Comparison of ENCODE assay signal across 18 cellular contexts in the genomic region with DNA sequence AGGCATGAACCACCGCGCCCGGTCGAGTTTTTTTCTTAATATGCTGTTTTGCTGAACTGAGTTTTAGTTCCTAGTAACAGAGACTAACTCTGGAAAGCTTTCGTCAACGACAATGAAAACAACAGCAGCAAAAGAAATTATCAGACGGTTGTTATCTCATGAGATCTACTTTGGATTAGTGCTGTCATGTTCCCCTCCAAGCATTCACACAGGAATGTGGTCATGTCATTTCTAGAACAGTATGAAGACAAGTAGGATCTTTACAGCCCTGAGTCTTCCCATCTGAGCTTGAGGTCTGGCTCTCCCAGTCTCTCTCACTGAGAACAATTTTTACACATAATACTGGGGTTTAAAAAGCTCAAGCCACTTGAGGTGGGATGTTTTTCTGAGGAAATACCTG.
"Had no signal": no experiment of that assay in that cellular context is flagged by ENCODE, and none has a peak within 500 bp of the region (broad histone marks: within the 10 kb centered on the region; RNA-seq: fewer than 3 reads in every experiment).

No MANE protein-coding gene starts in this region.

- H3K4me3 ChIP-seq: body of pancreas, lower lobe of right lung, upper lobe of right lung had no signal

- H3K27ac Mint-ChIP-seq: activated CD4-positive, alpha-beta memory T cell treated with anti-CD3 and anti-CD28 coated beads for 36 hours; activated CD4-positive, alpha-beta T cell treated with anti-CD3 and anti-CD28 coated beads for 36 hours; activated naive CD8-positive, alpha-beta T cell treated with anti-CD3 and anti-CD28 coated beads for 36 hours; activated T-helper 1 cell treated with anti-CD3 and anti-CD28 coated beads, Interleukin-12 subunit alpha, Interleukin-12 subunit beta, Interleukin-2, Interleukin-4 antibody, amounts not matched to agents 30 ng/mL and 10 ng/mL and 1 ng/mL, durations not matched to agents 14 hours and 24 hours and 36 hours; nephron progenitor cell; stimulated activated naive CD8-positive, alpha-beta T cell treated with anti-CD3 and anti-CD28 coated beads, Interleukin-15, amount 100 ng/mL, for 72 hours had no signal

- H3K4me3 Mint-ChIP-seq: activated CD4-positive, alpha-beta memory T cell treated with anti-CD3 and anti-CD28 coated beads for 36 hours; activated CD4-positive, alpha-beta T cell treated with anti-CD3 and anti-CD28 coated beads for 36 hours; activated naive CD8-positive, alpha-beta T cell treated with anti-CD3 and anti-CD28 coated beads for 36 hours; activated T-helper 1 cell treated with anti-CD3 and anti-CD28 coated beads, Interleukin-12 subunit alpha, Interleukin-12 subunit beta, Interleukin-2, Interleukin-4 antibody, amounts not matched to agents 30 ng/mL and 10 ng/mL and 1 ng/mL, durations not matched to agents 14 hours and 24 hours and 36 hours; central memory CD8-positive, alpha-beta T cell; nephron progenitor cell; stimulated activated naive CD8-positive, alpha-beta T cell treated with anti-CD3 and anti-CD28 coated beads, Interleukin-15, amount 100 ng/mL, for 72 hours had no signal

- DNase-seq: activated CD4-positive, alpha-beta memory T cell treated with anti-CD3 and anti-CD28 coated beads for 36 hours; activated CD4-positive, alpha-beta T cell treated with anti-CD3 and anti-CD28 coated beads for 36 hours; activated gamma-delta T cell treated with Interleukin-2 at 50 U/mL for 16 hours; activated naive CD8-positive, alpha-beta T cell treated with anti-CD3 and anti-CD28 coated beads for 36 hours; activated T-cell treated with anti-CD3 and anti-CD28 coated beads for 4 hours; amygdala; body of pancreas; cortex of kidney; effector CD4-positive, alpha-beta T cell; lower lobe of right lung; midbrain; nephron progenitor cell; nucleus accumbens; stimulated activated naive CD8-positive, alpha-beta T cell treated with anti-CD3 and anti-CD28 coated beads, Interleukin-15, amount 100 ng/mL, for 72 hours; upper lobe of right lung; WERI-Rb-1 had no signal

- H3K9me3 Mint-ChIP-seq: activated CD4-positive, alpha-beta memory T cell treated with anti-CD3 and anti-CD28 coated beads for 36 hours; activated naive CD8-positive, alpha-beta T cell treated with anti-CD3 and anti-CD28 coated beads for 36 hours; activated T-helper 1 cell treated with anti-CD3 and anti-CD28 coated beads, Interleukin-12 subunit alpha, Interleukin-12 subunit beta, Interleukin-2, Interleukin-4 antibody, amounts not matched to agents 30 ng/mL and 10 ng/mL and 1 ng/mL, durations not matched to agents 14 hours and 24 hours and 36 hours; central memory CD8-positive, alpha-beta T cell; nephron progenitor cell; stimulated activated naive CD8-positive, alpha-beta T cell treated with anti-CD3 and anti-CD28 coated beads, Interleukin-15, amount 100 ng/mL, for 72 hours had no signal

- H3K36me3 ChIP-seq: lower lobe of right lung, upper lobe of right lung had no signal

- H3K36me3 Mint-ChIP-seq: activated CD4-positive, alpha-beta memory T cell treated with anti-CD3 and anti-CD28 coated beads for 36 hours; activated naive CD8-positive, alpha-beta T cell treated with anti-CD3 and anti-CD28 coated beads for 36 hours had no signal

- H3K9me3 ChIP-seq: body of pancreas, lower lobe of right lung, upper lobe of right lung had no signal

- H3K27ac ChIP-seq: body of pancreas, lower lobe of right lung, upper lobe of right lung, WERI-Rb-1 had no signal
